In genomic region chr2:47512581-47513083, GRCh38 we compare ENCODE assay signal across 13 cellular contexts. TPM values are rescaled to one million over a fixed set of nuclear protein-coding genes. Genes with fewer than 3 reads are reported as not detected.
DNase-seq lines count a peak whose midpoint lies in the region; ATAC-seq, FAIRE-seq and TF ChIP-seq lines count a peak whose summit lies in the region.
"Had no signal": no experiment of that assay in that cellular context is flagged by ENCODE, and none has a peak within 500 bp of the region (broad histone marks: within the 10 kb centered on the region; RNA-seq: fewer than 3 reads in every experiment).

No MANE protein-coding gene starts in this region.

- H3K9ac ChIP-seq in HepG2 (ENCODE audit: insufficient read depth, low read depth, low read length), result no peak overlapping the region

- H3K27ac ChIP-seq in HepG2 (ENCODE audit: extremely low read length, insufficient read depth, low read length) (no peak overlapping the region), right lobe of liver (no peak overlapping the region)

- no peak overlapping the region for H3K4me3 ChIP-seq in HepG2 (replicated peaks in 1 of 3; ENCODE audit: insufficient read depth in 1 of 3, low read depth in 2 of 3, low read length in 3 of 3)
- H3K4me3 ChIP-seq in right lobe of liver, result no peak overlapping the region
- H3K4me3 ChIP-seq in bronchial epithelial cell (ENCODE audit: low read depth, low read length), result no peak overlapping the region

- FAIRE-seq in HepG2 (lab: Jason Lieb, UNC), result peak; percentile 68
- FAIRE-seq in bronchial epithelial cell (lab: Jason Lieb, UNC), result no peak

- H3K4me2 ChIP-seq in HepG2 (ENCODE audit: low read depth, low read length), result peak overlapping the region; percentile 27

- peak; percentile 58 for ATAC-seq in HepG2
- no peak for ATAC-seq in right lobe of liver
- ATAC-seq in HG03521 (IDR thresholded peaks at IDR 0.05; ENCODE audit: unreplicated experiment), result no peak
- no peak for ATAC-seq in HG03565 (IDR thresholded peaks at IDR 0.05; ENCODE audit: unreplicated experiment)
- ATAC-seq: effector memory CD8-positive, alpha-beta T cell; stimulated activated naive CD8-positive, alpha-beta T cell treated with anti-CD3 and anti-CD28 coated beads, Interleukin-15, amount 100 ng/mL, for 72 hours had no signal

- H4K20me1 ChIP-seq in HepG2 (ENCODE audit: insufficient read depth, low read length), result no peaks in the 10 kb centered on the region

- H3K79me2 ChIP-seq in HepG2 (ENCODE audit: insufficient read depth, low read length), result no peaks in the 10 kb centered on the region

- H3K4me1 ChIP-seq in HepG2 (ENCODE audit: insufficient read depth, low read length) (no peaks in the 10 kb centered on the region), right lobe of liver (no peaks in the 10 kb centered on the region)

- in situ Hi-C loops in HepG2 (cut with HindIII; ENCODE audit: extremely low pct_ligation_motif_present, low pct_unique_long_range_greater_than_20kb), result no loop called here

- H2AFZ ChIP-seq in HepG2 (ENCODE audit: low read length), result no peak overlapping the region

- no TSS peak for BruUV-seq in HepG2 (replicated peaks; lab: Mats Ljungman, UMichigan)

- peak; percentile 54 for DNase-seq in HepG2 (ENCODE audit: low spot score)
- DNase-seq in right lobe of liver, result no peak
- DNase-seq in NCI-H2029 (lab: John Stamatoyannopoulos, UW), result peak; percentile 53
- peak; percentile 59 for DNase-seq in bronchial epithelial cell (ENCODE audit: low read depth)
- DNase-seq in NCI-H1436 (lab: John Stamatoyannopoulos, UW), result no peak
- DNase-seq in CD1c-positive myeloid dendritic cell (ENCODE audit: extremely low spot score), result no peak
- DNase-seq: activated CD8-positive, alpha-beta memory T cell treated with anti-CD3 and anti-CD28 coated beads for 24 hours; effector memory CD8-positive, alpha-beta T cell; hypothalamus; NCI-H1417 treated with DMSO at 0.1 percent for 48 hours; stimulated activated naive CD8-positive, alpha-beta T cell treated with anti-CD3 and anti-CD28 coated beads, Interleukin-15, amount 100 ng/mL, for 72 hours had no signal

- POLR2A ChIA-PET in HepG2 (lab: Yijun Ruan, JAX), result no interaction called here

- TF ChIP-seq RAD21 in HepG2 (CRISPR knock-in tag; IDR thresholded peaks at IDR 0.05), result no peak

- TF ChIP-seq EP300 in HepG2 (IDR thresholded peaks at IDR 0.05; ENCODE audit: low read depth in 2 of 2, low read length in 2 of 2) (no peak), HepG2 (CRISPR knock-in tag; IDR thresholded peaks at IDR 0.05; ENCODE audit: borderline replicate concordance) (no peak)

- TF ChIP-seq CTCF in HepG2 (CRISPR knock-in tag; IDR thresholded peaks at IDR 0.05) (no peak), right lobe of liver (IDR thresholded peaks at IDR 0.05) (no peak), bronchial epithelial cell (IDR thresholded peaks at IDR 0.05; ENCODE audit: insufficient read depth, low read length, severe bottlenecking) (no peak)

- WGBS in HepG2 (ENCODE audit: low lambda C conversion rate), result 92% methylated on average over 1 of the region's 1 CpG
- WGBS in right lobe of liver (ENCODE audit: insufficient coverage, low coverage, low lambda C conversion rate, missing lambda C conversion rate), result 100% methylated on average over 1 of the region's 1 CpG

- intact Hi-C loops in HepG2 (cut with micrococcal nuclease; ENCODE audit: unreplicated experiment), result no loop called here
- intact Hi-C loops in right lobe of liver (cut with DNase I), result no loop called here

- H3K9me3 ChIP-seq in HepG2 (ENCODE audit: low read length) (no peaks in the 10 kb centered on the region), right lobe of liver (no peaks in the 10 kb centered on the region)

- CTCF ChIA-PET in HepG2 (lab: Yijun Ruan, JAX; ENCODE audit: low intra/inter-chr PET ratio, low total read pairs), result no interaction called here

- no peak for TF ChIP-seq POLR2A in HepG2 (IDR thresholded peaks at IDR 0.05; ENCODE audit: insufficient read depth in 1 of 2, low read depth in 2 of 2, low read length in 2 of 2)
- no peak for TF ChIP-seq POLR2A in right lobe of liver (IDR thresholded peaks at IDR 0.05)

- H3K36me3 ChIP-seq in HepG2 (replicated peaks in 1 of 2; ENCODE audit: control insufficient read depth in 1 of 2, insufficient read depth in 2 of 2, low read length in 2 of 2) (no peaks in the 10 kb centered on the region), right lobe of liver (no peaks in the 10 kb centered on the region), bronchial epithelial cell (ENCODE audit: control insufficient read depth, insufficient read depth, low read length) (no peaks in the 10 kb centered on the region)

- no peaks in the 10 kb centered on the region; a peak in 1 of 5 replicates for H3K27me3 ChIP-seq in HepG2 (ENCODE audit: control insufficient read depth in 1 of 2, insufficient read depth in 2 of 2, low read length in 2 of 2)
- no peaks in the 10 kb centered on the region for H3K27me3 ChIP-seq in right lobe of liver
- no peaks in the 10 kb centered on the region for H3K27me3 ChIP-seq in bronchial epithelial cell (ENCODE audit: control insufficient read depth, insufficient read depth, low read length)

TF ChIP-seq in HepG2, 621 proteins besides CTCF, POLR2A, EP300 and RAD21 (continues in another document):
- TF ChIP-seq TBP (CRISPR knock-in tag; IDR thresholded peaks at IDR 0.05) (no peak), ZFP82 (CRISPR knock-in tag; IDR thresholded peaks at IDR 0.05; ENCODE audit: borderline replicate concordance) (no peak), GABPA (IDR thresholded peaks at IDR 0.05; ENCODE audit: low read depth, low read length) (peak; percentile 52), GABPA (CRISPR knock-in tag; IDR thresholded peaks at IDR 0.05; ENCODE audit: low read depth) (peak; percentile 91), PPARG (CRISPR knock-in tag; conservative IDR thresholded peaks at IDR 0.05) (peak; percentile 89), TFDP2 (CRISPR knock-in tag; IDR thresholded peaks at IDR 0.05) (no peak), ZNF280D (CRISPR knock-in tag; IDR thresholded peaks at IDR 0.05) (no peak), GABPB1 (CRISPR knock-in tag; IDR thresholded peaks at IDR 0.05) (peak; percentile 71; the same call in 1 of the 2 replicates), ARNTL (CRISPR knock-in tag; IDR thresholded peaks at IDR 0.05) (no peak)

RNA-seq across cellular contexts. Expression of gene KCNK12, which starts 58.2 kb away (rescaled TPM):
- total RNA-seq in HepG2 (2016; rRNA removed; fragmentation: Illumina TruSeq; extraction: Trizol) (not detected in 2 replicates), right lobe of liver (not detected), bronchial epithelial cell (under 0.01 TPM in 2 replicates)
- total RNA-seq in HepG2 (2016; cell fraction: cytosol; rRNA removed; fragmentation: Illumina TruSeq; extraction: Trizol; ENCODE audit: low read depth), result not detected in 2 replicates
- not detected in 2 replicates for total RNA-seq in HepG2 (2016; cell fraction: insoluble cytoplasmic fraction; rRNA removed; fragmentation: Illumina TruSeq; extraction: Trizol)
- total RNA-seq in HepG2 (2016; cell fraction: membrane; rRNA removed; fragmentation: Illumina TruSeq; extraction: Trizol), result not detected in 2 replicates
- not detected in 2 replicates for total RNA-seq in HepG2 (2016; cell fraction: nucleus; rRNA removed; fragmentation: Illumina TruSeq; extraction: Trizol)
- polyA plus RNA-seq in HepG2 (2011; rRNA removed), result not detected in 2 replicates
- not detected in 2 replicates for polyA plus RNA-seq in HepG2 (2011; cell fraction: cytosol; rRNA removed)
- polyA plus RNA-seq in HepG2 (2011; cell fraction: nucleus; rRNA removed), result not detected in 2 replicates
- 0.08 and 0.21 TPM in 2 replicates for polyA plus RNA-seq in HepG2 (2012)
- not detected in 2 replicates for polyA plus RNA-seq in HepG2 (2016; cell fraction: cytosol; fragmentation: Illumina TruSeq; extraction: Trizol; ENCODE audit: low read depth)
- not detected in 2 replicates for polyA plus RNA-seq in HepG2 (2016; cell fraction: insoluble cytoplasmic fraction; fragmentation: Illumina TruSeq; extraction: Trizol; ENCODE audit: low read depth)
- polyA plus RNA-seq in HepG2 (2016; cell fraction: membrane; fragmentation: Illumina TruSeq; extraction: Trizol; ENCODE audit: low read depth), result not detected in 2 replicates
- not detected in 2 replicates for polyA plus RNA-seq in HepG2 (2016; cell fraction: nucleus; fragmentation: Illumina TruSeq; extraction: Trizol; ENCODE audit: insufficient read depth, low read depth)
- not detected in 2 replicates for polyA minus RNA-seq in HepG2 (2011; rRNA and poly(A)+ RNA removed; ENCODE audit: low replicate concordance)
- polyA minus RNA-seq in HepG2 (2011; cell fraction: cytosol; rRNA and poly(A)+ RNA removed), result not detected in 2 replicates
- polyA minus RNA-seq in HepG2 (2011; cell fraction: nucleus; rRNA and poly(A)+ RNA removed), result not detected in 2 replicates

Comparison
In these comparisons a context has a peak if more than half of its experiments do, and no peak if none do; other contexts are left out.
1. DNase-seq: peak in HepG2 (single experiment), NCI-H2029 (single experiment) and bronchial epithelial cell (single experiment); none in right lobe of liver (0 of 3), NCI-H1436 (single experiment) and CD1c-positive myeloid dendritic cell (single experiment).